26 cellular contexts compared by ENCODE assay signal in the genomic region with DNA sequence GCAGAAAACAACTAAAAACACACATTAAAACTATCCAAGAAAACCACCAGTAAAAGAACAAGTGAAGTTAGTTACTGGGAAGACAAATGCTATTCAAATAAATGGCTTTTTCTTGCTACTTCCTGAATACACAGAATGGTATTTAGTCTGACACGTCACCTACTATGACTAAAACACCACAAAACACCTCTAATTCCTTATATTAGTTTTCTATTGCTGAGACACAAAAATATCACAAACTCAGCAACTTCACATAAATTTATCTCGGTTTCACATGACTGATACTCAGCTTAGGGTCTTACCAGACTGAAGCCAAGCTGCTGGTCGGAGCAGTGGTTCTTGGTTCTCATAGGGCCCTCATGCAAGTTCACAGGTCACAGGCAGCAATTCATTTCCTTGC.
"Had no signal": no experiment of that assay in that cellular context is flagged by ENCODE, and none has a peak within 500 bp of the region (broad histone marks: within the 10 kb centered on the region; RNA-seq: fewer than 3 reads in every experiment).

No MANE protein-coding gene starts in this region.

- DNase-seq: activated CD4-positive, alpha-beta T cell treated with anti-CD3 and anti-CD28 coated beads, Interleukin-2, amount 10 ng/mL, durations not matched to agents 7 days and 5 days; activated CD4-positive, CD25-positive, alpha-beta regulatory T cell; activated naive CD4-positive, alpha-beta T cell treated with Interleukin-2 at 50 U/mL for 16 hours; anterior cingulate cortex; dorsolateral prefrontal cortex; head of caudate nucleus; hypothalamus; left cardiac atrium; nephron progenitor cell; nucleus accumbens; right lobe of liver; SHP77; stimulated activated CD4-positive, alpha-beta T cell treated with anti-CD3 and anti-CD28 coated beads, Interleukin-2, amount 100 ng/mL, for 24 hours; stimulated activated CD8-positive, alpha-beta memory T cell treated with anti-CD3 and anti-CD28 coated beads, Interleukin-4, amount 100 ng/mL, for 48 hours; stimulated activated naive CD4-positive, alpha-beta T cell; SW 1271; T-helper 17 cell; upper lobe of right lung had no signal

- H3K4me3 Mint-ChIP-seq: activated CD4-positive, alpha-beta T cell treated with anti-CD3 and anti-CD28 coated beads, Interleukin-2, amount 10 ng/mL, durations not matched to agents 7 days and 5 days; central memory CD8-positive, alpha-beta T cell; nephron progenitor cell; T-helper 17 cell had no signal

- H3K4me3 ChIP-seq: dorsolateral prefrontal cortex, gastroesophageal sphincter, right lobe of liver, skin epidermis, upper lobe of right lung had no signal

- H3K9me3 Mint-ChIP-seq: activated CD4-positive, alpha-beta T cell treated with anti-CD3 and anti-CD28 coated beads, Interleukin-2, amount 10 ng/mL, durations not matched to agents 7 days and 5 days; activated T-helper 2 cell treated with anti-CD3 and anti-CD28 coated beads, Interferon-gamma antibody, Interleukin-2, Interleukin-4, amounts not matched to agents 10 μg/mL and 5 μg/mL and 100 μg/mL, durations not matched to agents 14 hours and 24 hours and 36 hours; central memory CD8-positive, alpha-beta T cell; nephron progenitor cell had no signal

- H3K27ac ChIP-seq: dorsolateral prefrontal cortex, epithelial cell of prostate, gastroesophageal sphincter, parathyroid adenoma, right lobe of liver, skin epidermis, upper lobe of right lung had no signal

- H3K27me3 Mint-ChIP-seq: activated CD4-positive, alpha-beta T cell treated with anti-CD3 and anti-CD28 coated beads, Interleukin-2, amount 10 ng/mL, durations not matched to agents 7 days and 5 days; central memory CD8-positive, alpha-beta T cell; T-helper 17 cell had no signal

- H3K27me3 ChIP-seq: dorsolateral prefrontal cortex, gastroesophageal sphincter, right lobe of liver, upper lobe of right lung had no signal

- H2AFZ ChIP-seq: parathyroid adenoma had no signal

- H3K9ac ChIP-seq: parathyroid adenoma had no signal

- H3K9me3 ChIP-seq: gastroesophageal sphincter, right lobe of liver, upper lobe of right lung had no signal

- H3K27ac Mint-ChIP-seq: activated CD4-positive, alpha-beta T cell treated with anti-CD3 and anti-CD28 coated beads, Interleukin-2, amount 10 ng/mL, durations not matched to agents 7 days and 5 days; activated T-helper 2 cell treated with anti-CD3 and anti-CD28 coated beads, Interferon-gamma antibody, Interleukin-2, Interleukin-4, amounts not matched to agents 10 μg/mL and 5 μg/mL and 100 μg/mL, durations not matched to agents 14 hours and 24 hours and 36 hours had no signal

- ATAC-seq: gastroesophageal sphincter, left cardiac atrium, right lobe of liver, T-helper 17 cell, upper lobe of right lung had no signal

- H3K4me1 ChIP-seq: parathyroid adenoma had no signal

- H3K79me2 ChIP-seq: parathyroid adenoma had no signal

- FAIRE-seq: colon, islet of Langerhans had no signal
